ENCODE assay signal across 9 cellular contexts in the genomic region with DNA sequence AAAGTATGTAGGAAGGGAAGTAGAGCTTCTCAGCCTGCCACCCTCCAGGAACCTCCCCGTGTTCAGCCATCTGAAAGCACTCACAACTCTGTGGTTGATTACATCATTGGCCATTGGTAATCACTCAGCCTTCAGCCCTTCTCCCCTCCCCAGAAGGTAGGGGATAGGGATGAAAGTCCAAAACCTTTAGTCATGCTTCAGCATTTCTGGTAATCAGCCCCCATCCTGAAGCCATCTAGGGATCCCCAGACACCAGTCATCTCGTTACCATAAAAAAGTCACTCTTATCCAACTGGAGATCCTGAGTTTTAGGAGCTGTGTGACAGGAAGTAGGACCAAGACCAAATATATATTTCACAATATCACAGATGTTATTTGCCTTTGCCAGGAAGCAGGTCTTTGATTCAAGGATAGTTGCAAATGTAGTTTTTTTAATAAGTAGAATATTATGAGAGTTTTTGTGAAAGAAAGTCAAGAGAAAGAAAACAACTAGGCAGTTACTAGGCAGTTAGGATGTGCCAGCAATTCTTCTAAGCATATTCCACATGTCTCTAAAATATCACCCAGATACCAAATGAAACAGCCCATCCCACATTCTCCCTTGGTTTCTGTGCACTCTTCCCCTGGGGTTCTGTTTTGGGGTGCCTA.
DNase-seq lines count a peak whose midpoint lies in the region; ATAC-seq, FAIRE-seq and TF ChIP-seq lines count a peak whose summit lies in the region.
"Had no signal": no experiment of that assay in that cellular context is flagged by ENCODE, and none has a peak within 500 bp of the region (broad histone marks: within the 10 kb centered on the region; RNA-seq: fewer than 3 reads in every experiment).

No MANE protein-coding gene starts in this region.

- H3K4me1 ChIP-seq in Karpas-422 (ENCODE audit: low read length) (peaks cover 24% of the 10 kb centered on the region), K562 (replicated peaks in 1 of 2; ENCODE audit: control insufficient read depth in 2 of 2, insufficient read depth in 2 of 2, low read length in 2 of 2) (peaks cover 0 to 6% of the 10 kb centered on the region in 2 experiments; a peak in 2 of 5 replicates), psoas muscle (no peaks in the 10 kb centered on the region)

- H3K27ac ChIP-seq in Karpas-422 (ENCODE audit: low read length) (no peak overlapping the region), K562 (ENCODE audit: extremely low read depth, low read depth, low read length) (no peak overlapping the region), psoas muscle (no peak overlapping the region)

- H3K27me3 ChIP-seq in Karpas-422 (ENCODE audit: low read length) (no peaks in the 10 kb centered on the region), K562 (ENCODE audit: control insufficient read depth in 2 of 2, insufficient read depth in 2 of 2, low read length in 2 of 2) (no peaks in the 10 kb centered on the region), psoas muscle (ENCODE audit: insufficient read depth in 3 of 3, low read length in 2 of 3) (no peaks in the 10 kb centered on the region)

- no peaks in the 10 kb centered on the region for H3K79me2 ChIP-seq in Karpas-422 (ENCODE audit: low read length)
- H3K79me2 ChIP-seq in K562 (ENCODE audit: control insufficient read depth, insufficient read depth, low read length): no peaks in the 10 kb centered on the region

- H3K9me2 ChIP-seq in Karpas-422 (replicated peaks; ENCODE audit: insufficient read depth, low read length): no peaks in the 10 kb centered on the region

- no peaks in the 10 kb centered on the region for H3K9me1 ChIP-seq in K562 (ENCODE audit: control insufficient read depth, insufficient read depth, low read length)

- H4K20me1 ChIP-seq in Karpas-422 (ENCODE audit: insufficient read depth, low read depth, low read length) (no peaks in the 10 kb centered on the region), K562 (replicated peaks; ENCODE audit: control insufficient read depth, insufficient read depth, low read length) (no peaks in the 10 kb centered on the region)

- no peak for TF ChIP-seq RAD21 in K562 (CRISPR knock-in tag; conservative IDR thresholded peaks at IDR 0.05 in 1 of 2, IDR thresholded peaks at IDR 0.05 in 1 of 2)

- 6% methylated on average over 2 of the region's 2 CpGs for WGBS in K562 (ENCODE audit: insufficient coverage, low coverage, missing lambda C conversion rate)
- WGBS in psoas muscle, 3 donors: 35 to 41% (median 38%) methylated on average over 2 of the region's 2 CpGs

- H3K9me3 ChIP-seq in Karpas-422 (ENCODE audit: low read length): no peaks in the 10 kb centered on the region
- no peaks in the 10 kb centered on the region for H3K9me3 ChIP-seq in K562 (replicated peaks; ENCODE audit: control insufficient read depth, insufficient read depth, low read depth, low read length)
- no peaks in the 10 kb centered on the region for H3K9me3 ChIP-seq in psoas muscle

- no peak overlapping the region for H3K4me2 ChIP-seq in Karpas-422 (ENCODE audit: low read depth, low read length, poor library complexity, severe bottlenecking)
- no peak overlapping the region; the same call in 1 of the 2 replicates for H3K4me2 ChIP-seq in K562 (ENCODE audit: insufficient read depth, low read length)

- no TSS peak for BruUV-seq in K562 (replicated peaks; lab: Mats Ljungman, UMichigan)

- FAIRE-seq in K562 (lab: Jason Lieb, UNC): no peak

- no peak for DNase-seq in Karpas-422
- DNase-seq in K562 (ENCODE audit: extremely low read depth in 1 of 4, low spot score in 3 of 4): peak in 2 of 4 experiments; percentile 18 to 27
- no peak for DNase-seq in psoas muscle
- DNase-seq in NCI-H2171 treated with DMSO at 0.1 percent for 48 hours (lab: John Stamatoyannopoulos, UW): no peak
- DNase-seq in NCI-H1436 treated with DMSO at 0.1 percent for 48 hours (lab: John Stamatoyannopoulos, UW): no peak
- no peak for DNase-seq in left colon
- no peak for DNase-seq in mesenteric fat pad (ENCODE audit: low spot score)
- DNase-seq: activated CD4-positive, alpha-beta T cell treated with anti-CD3 and anti-CD28 coated beads for 4 hours had no signal

- ATAC-seq in GM19351 (IDR thresholded peaks at IDR 0.05; ENCODE audit: unreplicated experiment) (peak; percentile 77), K562 (peak; percentile 90), psoas muscle (peak; percentile 48 to 70 (median 60)), left colon (no peak)

- TF ChIP-seq CTCF in K562 (IDR thresholded peaks at IDR 0.05 in 2 of 3, conservative IDR thresholded peaks at IDR 0.05 in 1 of 3; ENCODE audit: insufficient read depth in 2 of 3, low read depth in 1 of 3, low read length in 3 of 3) (no peak), psoas muscle (IDR thresholded peaks at IDR 0.05) (no peak)

- POLR2A ChIA-PET in K562 (lab: Yijun Ruan, JAX): no interaction called here

- H2AFZ ChIP-seq in Karpas-422 (ENCODE audit: low read length): 0 out of 2 replicates have a peak overlapping the region, but pooled peaks have one; percentile 49
- H2AFZ ChIP-seq in K562 (ENCODE audit: low read depth, low read length): peak overlapping the region; percentile 80

- H3K36me3 ChIP-seq in Karpas-422 (ENCODE audit: insufficient read depth, low read length) (no peaks in the 10 kb centered on the region), K562 (ENCODE audit: control insufficient read depth, insufficient read depth, low read length) (no peaks in the 10 kb centered on the region), psoas muscle (ENCODE audit: insufficient read depth in 1 of 2, low read depth in 1 of 2) (no peaks in the 10 kb centered on the region)

- intact Hi-C loops in K562 (cut with micrococcal nuclease) (no loop called here), psoas muscle (cut with DNase I) (no loop called here), left colon (cut with DNase I, micrococcal nuclease) (no loop called here)

- CTCF ChIA-PET in K562 (lab: Yijun Ruan, JAX; ENCODE audit: low intra/inter-chr PET ratio): no interaction called here

- no peak for TF ChIP-seq EP300 in K562 (IDR thresholded peaks at IDR 0.05; ENCODE audit: low read length)

- no peak overlapping the region for H3K4me3 ChIP-seq in Karpas-422 (ENCODE audit: low read length)
- H3K4me3 ChIP-seq in K562: no peak overlapping the region
- H3K4me3 ChIP-seq in psoas muscle: no peak overlapping the region

- no peak for TF ChIP-seq POLR2A in K562 (conservative IDR thresholded peaks at IDR 0.05)

- in situ Hi-C loops in K562 (cut with MboI): no loop called here

- H3K9ac ChIP-seq in Karpas-422 (ENCODE audit: low read length): no peak overlapping the region
- no peak overlapping the region for H3K9ac ChIP-seq in K562 (ENCODE audit: insufficient read depth in 1 of 2, low read depth in 2 of 2, low read length in 2 of 2)

TF ChIP-seq in K562, 482 proteins besides CTCF, POLR2A, EP300 and RAD21 (continues in another document):
- TF ChIP-seq, protein P1, sequence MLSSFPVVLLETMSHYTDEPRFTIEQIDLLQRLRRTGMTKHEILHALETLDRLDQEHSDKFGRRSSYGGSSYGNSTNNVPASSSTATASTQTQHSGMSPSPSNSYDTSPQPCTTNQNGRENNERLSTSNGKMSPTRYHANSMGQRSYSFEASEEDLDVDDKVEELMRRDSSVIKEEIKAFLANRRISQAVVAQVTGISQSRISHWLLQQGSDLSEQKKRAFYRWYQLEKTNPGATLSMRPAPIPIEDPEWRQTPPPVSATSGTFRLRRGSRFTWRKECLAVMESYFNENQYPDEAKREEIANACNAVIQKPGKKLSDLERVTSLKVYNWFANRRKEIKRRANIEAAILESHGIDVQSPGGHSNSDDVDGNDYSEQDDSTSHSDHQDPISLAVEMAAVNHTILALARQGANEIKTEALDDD (IDR thresholded peaks at IDR 0.05): peak; percentile 62
- TF ChIP-seq, protein P2, sequence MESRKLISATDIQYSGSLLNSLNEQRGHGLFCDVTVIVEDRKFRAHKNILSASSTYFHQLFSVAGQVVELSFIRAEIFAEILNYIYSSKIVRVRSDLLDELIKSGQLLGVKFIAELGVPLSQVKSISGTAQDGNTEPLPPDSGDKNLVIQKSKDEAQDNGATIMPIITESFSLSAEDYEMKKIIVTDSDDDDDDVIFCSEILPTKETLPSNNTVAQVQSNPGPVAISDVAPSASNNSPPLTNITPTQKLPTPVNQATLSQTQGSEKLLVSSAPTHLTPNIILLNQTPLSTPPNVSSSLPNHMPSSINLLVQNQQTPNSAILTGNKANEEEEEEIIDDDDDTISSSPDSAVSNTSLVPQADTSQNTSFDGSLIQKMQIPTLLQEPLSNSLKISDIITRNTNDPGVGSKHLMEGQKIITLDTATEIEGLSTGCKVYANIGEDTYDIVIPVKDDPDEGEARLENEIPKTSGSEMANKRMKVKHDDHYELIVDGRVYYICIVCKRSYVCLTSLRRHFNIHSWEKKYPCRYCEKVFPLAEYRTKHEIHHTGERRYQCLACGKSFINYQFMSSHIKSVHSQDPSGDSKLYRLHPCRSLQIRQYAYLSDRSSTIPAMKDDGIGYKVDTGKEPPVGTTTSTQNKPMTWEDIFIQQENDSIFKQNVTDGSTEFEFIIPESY (CRISPR knock-in tag; IDR thresholded peaks at IDR 0.05): no peak
- TF ChIP-seq CBFA2T2 (conservative IDR thresholded peaks at IDR 0.05): no peak
- peak; percentile 82 for TF ChIP-seq CEBPB (tag; IDR thresholded peaks at IDR 0.05)
- TF ChIP-seq, protein P3, sequence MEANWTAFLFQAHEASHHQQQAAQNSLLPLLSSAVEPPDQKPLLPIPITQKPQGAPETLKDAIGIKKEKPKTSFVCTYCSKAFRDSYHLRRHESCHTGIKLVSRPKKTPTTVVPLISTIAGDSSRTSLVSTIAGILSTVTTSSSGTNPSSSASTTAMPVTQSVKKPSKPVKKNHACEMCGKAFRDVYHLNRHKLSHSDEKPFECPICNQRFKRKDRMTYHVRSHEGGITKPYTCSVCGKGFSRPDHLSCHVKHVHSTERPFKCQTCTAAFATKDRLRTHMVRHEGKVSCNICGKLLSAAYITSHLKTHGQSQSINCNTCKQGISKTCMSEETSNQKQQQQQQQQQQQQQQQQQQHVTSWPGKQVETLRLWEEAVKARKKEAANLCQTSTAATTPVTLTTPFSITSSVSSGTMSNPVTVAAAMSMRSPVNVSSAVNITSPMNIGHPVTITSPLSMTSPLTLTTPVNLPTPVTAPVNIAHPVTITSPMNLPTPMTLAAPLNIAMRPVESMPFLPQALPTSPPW (CRISPR knock-in tag; IDR thresholded peaks at IDR 0.05): peak; percentile 22; the same call in 1 of the 2 replicates
- TF ChIP-seq RBFOX2 (IDR thresholded peaks at IDR 0.05; ENCODE audit: low read depth, low read length): no peak
